14 cellular contexts compared by ENCODE assay signal in the genomic region with DNA sequence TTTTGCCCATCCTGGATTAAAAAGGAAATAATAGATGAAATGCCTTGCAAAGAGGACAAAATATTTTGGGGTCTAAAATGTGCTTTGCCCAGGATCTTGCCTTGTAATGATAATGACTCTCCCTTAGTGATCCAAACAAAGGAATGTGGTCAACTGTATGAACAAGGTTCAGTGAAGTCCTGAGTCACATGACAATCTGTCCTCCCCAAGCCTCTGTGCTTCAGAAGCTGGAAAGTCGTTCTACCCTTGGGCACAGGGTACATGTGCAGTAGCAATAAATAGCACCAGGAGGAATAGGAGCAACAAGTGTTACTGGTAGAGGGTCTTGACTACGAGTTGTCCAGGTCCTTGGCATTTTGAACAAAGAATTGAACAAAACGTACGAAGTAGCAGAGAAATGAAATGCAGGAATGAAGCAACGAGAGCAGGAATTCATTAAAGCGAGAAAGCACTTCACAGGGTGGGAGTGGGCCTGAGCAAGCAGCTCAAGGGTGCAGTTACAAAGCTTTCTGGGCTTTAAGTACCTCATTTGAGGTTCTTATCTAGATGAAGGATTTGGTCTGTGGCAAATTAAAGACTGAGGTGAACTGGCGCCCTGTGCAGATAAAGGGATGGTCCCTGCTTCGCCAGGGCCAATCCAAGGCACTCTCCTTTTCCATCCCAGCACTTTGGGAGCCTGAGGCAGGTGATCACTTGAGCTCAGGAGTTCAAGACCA.
DNase-seq lines count a peak whose midpoint lies in the region; ATAC-seq and TF ChIP-seq lines count a peak whose summit lies in the region.
"Had no signal": no experiment of that assay in that cellular context is flagged by ENCODE, and none has a peak within 500 bp of the region (broad histone marks: within the 10 kb centered on the region; RNA-seq: fewer than 3 reads in every experiment).

No MANE protein-coding gene starts in this region.

- H3K27me3 ChIP-seq in CD8-positive, alpha-beta T cell (ENCODE audit: insufficient read depth, low read length), result no peaks in the 10 kb centered on the region

- TF ChIP-seq CTCF in CD8-positive, alpha-beta T cell (IDR thresholded peaks at IDR 0.05), result no peak
- TF ChIP-seq CTCF in HFFc6 (IDR thresholded peaks at IDR 0.05) (no peak), mesothelial cell of epicardium (IDR thresholded peaks at IDR 0.05; ENCODE audit: unreplicated experiment) (no peak)

- H3K9me3 ChIP-seq in CD8-positive, alpha-beta T cell (ENCODE audit: low read length), result no peaks in the 10 kb centered on the region
- H3K9me3 ChIP-seq: SK-N-SH had no signal

- H3K36me3 ChIP-seq in CD8-positive, alpha-beta T cell (ENCODE audit: insufficient read depth, low read length), result no peaks in the 10 kb centered on the region

- H3K36me3 Mint-ChIP-seq in CD8-positive, alpha-beta T cell, result peaks cover 7% of the 10 kb centered on the region
- no peaks in the 10 kb centered on the region for H3K36me3 Mint-ChIP-seq in HFFc6 (ENCODE audit: low read depth)
- H3K36me3 Mint-ChIP-seq in activated T-helper 17 cell treated with anti-CD3 and anti-CD28 coated beads, Interleukin-2, amount 50 U/mL, for 72 hours (ENCODE audit: low read depth), result no peaks in the 10 kb centered on the region
- H3K36me3 Mint-ChIP-seq in mesothelial cell of epicardium, result no peaks in the 10 kb centered on the region

- H3K27me3 Mint-ChIP-seq in CD8-positive, alpha-beta T cell (ENCODE audit: low read depth), result no peaks in the 10 kb centered on the region
- H3K27me3 Mint-ChIP-seq in HFFc6 (ENCODE audit: insufficient read depth) (peaks cover 8% of the 10 kb centered on the region), mesothelial cell of epicardium (ENCODE audit: low read depth) (no peaks in the 10 kb centered on the region)
- no peaks in the 10 kb centered on the region for H3K27me3 Mint-ChIP-seq in activated T-helper 17 cell treated with anti-CD3 and anti-CD28 coated beads, Interleukin-2, amount 50 U/mL, for 72 hours

- H3K4me3 ChIP-seq in CD8-positive, alpha-beta T cell (ENCODE audit: low read depth, low read length), result no peak overlapping the region

- no peak overlapping the region for H3K4me3 Mint-ChIP-seq in CD8-positive, alpha-beta T cell
- H3K4me3 Mint-ChIP-seq in HFFc6 (peak overlapping the region; percentile 35; the same call in 1 of the 2 replicates), mesothelial cell of epicardium (no peak overlapping the region)
- H3K4me3 Mint-ChIP-seq in activated T-helper 17 cell treated with anti-CD3 and anti-CD28 coated beads, Interleukin-2, amount 50 U/mL, for 72 hours, result no peak overlapping the region

- no peak for DNase-seq in CD8-positive, alpha-beta T cell
- DNase-seq in HFFc6, result no peak
- DNase-seq in mesothelial cell of epicardium (ENCODE audit: low spot score in 2 of 2, unreplicated experiment in 2 of 2), result no peak
- DNase-seq in 8988T, result no peak
- DNase-seq: amniotic stem cell, DMS53, NCI-H1048, SK-N-SH had no signal

- H3K4me1 ChIP-seq in CD8-positive, alpha-beta T cell (ENCODE audit: insufficient read depth, low read length), result peaks cover 22% of the 10 kb centered on the region

- intact Hi-C loops in CD8-positive, alpha-beta T cell (cut with DNase I, micrococcal nuclease), result no loop called here

- no peaks in the 10 kb centered on the region for H3K9me3 Mint-ChIP-seq in CD8-positive, alpha-beta T cell
- no peaks in the 10 kb centered on the region for H3K9me3 Mint-ChIP-seq in HFFc6
- no peaks in the 10 kb centered on the region for H3K9me3 Mint-ChIP-seq in activated T-helper 17 cell treated with anti-CD3 and anti-CD28 coated beads, Interleukin-2, amount 50 U/mL, for 72 hours
- H3K9me3 Mint-ChIP-seq in mesothelial cell of epicardium, result no peaks in the 10 kb centered on the region

- H3K27ac ChIP-seq in CD8-positive, alpha-beta T cell (ENCODE audit: low read depth, low read length), result no peak overlapping the region
- H3K27ac ChIP-seq: epithelial cell of prostate, VCaP had no signal

- no peak for ATAC-seq in CD8-positive, alpha-beta T cell
- ATAC-seq in activated T-helper 17 cell treated with anti-CD3 and anti-CD28 coated beads, Interleukin-2, amount 50 U/mL, for 72 hours (replicated peaks), result no peak
- no peak for ATAC-seq in HG03565 (IDR thresholded peaks at IDR 0.05; ENCODE audit: unreplicated experiment)
- ATAC-seq in GM19324 (IDR thresholded peaks at IDR 0.05; ENCODE audit: low FRiP score, unreplicated experiment), result no peak
- ATAC-seq in activated CD4-positive, CD25-positive, alpha-beta regulatory T cell treated with anti-CD3 and anti-CD28 coated beads, Interleukin-2, amount 50 U/mL, for 24 hours, result no peak

- peak overlapping the region; percentile 65 for H3K27ac Mint-ChIP-seq in CD8-positive, alpha-beta T cell
- H3K27ac Mint-ChIP-seq in HFFc6 (no peak overlapping the region), mesothelial cell of epicardium (peak overlapping the region; percentile 11)
- peak overlapping the region; percentile 57 for H3K27ac Mint-ChIP-seq in activated T-helper 17 cell treated with anti-CD3 and anti-CD28 coated beads, Interleukin-2, amount 50 U/mL, for 72 hours

- H3K4me1 Mint-ChIP-seq in CD8-positive, alpha-beta T cell (ENCODE audit: low read depth), result peaks cover 30% of the 10 kb centered on the region
- H3K4me1 Mint-ChIP-seq in HFFc6 (ENCODE audit: low read depth), result peaks cover 7% of the 10 kb centered on the region
- H3K4me1 Mint-ChIP-seq in activated T-helper 17 cell treated with anti-CD3 and anti-CD28 coated beads, Interleukin-2, amount 50 U/mL, for 72 hours, result peaks cover 19% of the 10 kb centered on the region
- H3K4me1 Mint-ChIP-seq in mesothelial cell of epicardium, result peaks cover 10% of the 10 kb centered on the region

- POLR2A ChIA-PET in CD8-positive, alpha-beta T cell (lab: Charles Lee), result interaction anchor here (1.6 kb wide), 1 partner anchor 22 kb away, joined by 5 read pairs; no protein-coding TSS in a partner anchor

- CTCF ChIA-PET in CD8-positive, alpha-beta T cell (lab: Charles Lee), result interaction anchor here (2.8 kb wide), 1 partner anchor 36 kb away, joined by 11 read pairs; no protein-coding TSS in a partner anchor
